20 cellular contexts compared by ENCODE assay signal in genomic region chr10:13977861-13978843, GRCh38.
DNase-seq lines count a peak whose midpoint lies in the region; ATAC-seq and TF ChIP-seq lines count a peak whose summit lies in the region.
"Had no signal": no experiment of that assay in that cellular context is flagged by ENCODE, and none has a peak within 500 bp of the region (broad histone marks: within the 10 kb centered on the region; RNA-seq: fewer than 3 reads in every experiment).

No MANE protein-coding gene starts in this region.

- intact Hi-C loops in esophagus muscularis mucosa (cut with DNase I): no loop called here
- intact Hi-C loops in activated CD4-positive, alpha-beta T cell treated with anti-CD3 and anti-CD28 coated beads, Interleukin-2, amount 10 ng/mL, durations not matched to agents 24 days and 14 days (cut with micrococcal nuclease): no loop called here

- H3K4me1 Mint-ChIP-seq in activated CD4-positive, alpha-beta T cell treated with anti-CD3 and anti-CD28 coated beads, Interleukin-2, amount 10 ng/mL, durations not matched to agents 24 days and 14 days: no peaks in the 10 kb centered on the region
- H3K4me1 Mint-ChIP-seq: activated naive CD8-positive, alpha-beta T cell treated with anti-CD3 and anti-CD28 coated beads, Interleukin-2, amount 10 ng/mL, durations not matched to agents 7 days and 5 days; stimulated activated memory B cell treated with anti-CD40 and anti-IgM and Interleukin-4, amounts not matched to agents 10 μg/mL and 1 μg/mL and 100 μg/mL, for 72 hours; T-cell had no signal

- H3K27ac Mint-ChIP-seq in activated CD4-positive, alpha-beta T cell treated with anti-CD3 and anti-CD28 coated beads, Interleukin-2, amount 10 ng/mL, durations not matched to agents 24 days and 14 days: no peak overlapping the region
- H3K27ac Mint-ChIP-seq: activated naive CD8-positive, alpha-beta T cell treated with anti-CD3 and anti-CD28 coated beads, Interleukin-2, amount 10 ng/mL, durations not matched to agents 7 days and 5 days; CD4-positive, alpha-beta memory T cell; stimulated activated memory B cell treated with anti-CD40 and anti-IgM and Interleukin-4, amounts not matched to agents 10 μg/mL and 1 μg/mL and 100 μg/mL, for 72 hours; T-cell had no signal

- no peaks in the 10 kb centered on the region for H3K9me3 ChIP-seq in esophagus muscularis mucosa
- H3K9me3 ChIP-seq: prostate gland had no signal

- H3K4me3 ChIP-seq in esophagus muscularis mucosa (no peak overlapping the region), skeletal muscle cell (ENCODE audit: low read depth, low read length) (no peak overlapping the region)
- H3K4me3 ChIP-seq: prostate gland had no signal

- no peaks in the 10 kb centered on the region for H3K36me3 Mint-ChIP-seq in activated CD4-positive, alpha-beta T cell treated with anti-CD3 and anti-CD28 coated beads, Interleukin-2, amount 10 ng/mL, durations not matched to agents 24 days and 14 days (ENCODE audit: low read depth)
- H3K36me3 Mint-ChIP-seq: activated naive CD8-positive, alpha-beta T cell treated with anti-CD3 and anti-CD28 coated beads, Interleukin-2, amount 10 ng/mL, durations not matched to agents 7 days and 5 days; CD4-positive, alpha-beta memory T cell; stimulated activated memory B cell treated with anti-CD40 and anti-IgM and Interleukin-4, amounts not matched to agents 10 μg/mL and 1 μg/mL and 100 μg/mL, for 72 hours; T-cell had no signal

- TF ChIP-seq EP300 in esophagus muscularis mucosa (IDR thresholded peaks at IDR 0.05): no peak

- H3K27me3 ChIP-seq in esophagus muscularis mucosa: no peaks in the 10 kb centered on the region

- WGBS in esophagus muscularis mucosa: 58% methylated on average over 6 of the region's 6 CpGs

- no peak for ATAC-seq in HG02884 (IDR thresholded peaks at IDR 0.05; ENCODE audit: unreplicated experiment)
- ATAC-seq in HG03095 (IDR thresholded peaks at IDR 0.05; ENCODE audit: unreplicated experiment): no peak
- ATAC-seq: stimulated activated memory B cell treated with anti-CD40 and anti-IgM and Interleukin-4, amounts not matched to agents 10 μg/mL and 1 μg/mL and 100 μg/mL, for 72 hours; T-cell had no signal

- H3K27ac ChIP-seq in esophagus muscularis mucosa (replicated peaks in 1 of 4): peak overlapping the region; percentile 19 to 65 (median 59)
- H3K27ac ChIP-seq: prostate gland had no signal

- TF ChIP-seq POLR2A in esophagus muscularis mucosa (IDR thresholded peaks at IDR 0.05; ENCODE audit: low read depth): no peak
- no peak for TF ChIP-seq POLR2A in erythroblast (IDR thresholded peaks at IDR 0.05; ENCODE audit: low read length)

- H3K4me1 ChIP-seq in esophagus muscularis mucosa: peaks cover 0 to 24% (median 12%) of the 10 kb centered on the region in 4 donors
- H3K4me1 ChIP-seq: prostate gland had no signal

- no peaks in the 10 kb centered on the region for H3K36me3 ChIP-seq in esophagus muscularis mucosa
- H3K36me3 ChIP-seq: prostate gland had no signal

- H3K4me3 Mint-ChIP-seq in activated CD4-positive, alpha-beta T cell treated with anti-CD3 and anti-CD28 coated beads, Interleukin-2, amount 10 ng/mL, durations not matched to agents 24 days and 14 days: no peak overlapping the region
- H3K4me3 Mint-ChIP-seq: activated naive CD8-positive, alpha-beta T cell treated with anti-CD3 and anti-CD28 coated beads, Interleukin-2, amount 10 ng/mL, durations not matched to agents 7 days and 5 days; CD4-positive, alpha-beta memory T cell; stimulated activated memory B cell treated with anti-CD40 and anti-IgM and Interleukin-4, amounts not matched to agents 10 μg/mL and 1 μg/mL and 100 μg/mL, for 72 hours; T-cell had no signal

- TF ChIP-seq CTCF in esophagus muscularis mucosa (IDR thresholded peaks at IDR 0.05): no peak

- peaks cover 3% of the 10 kb centered on the region for H3K27me3 Mint-ChIP-seq in activated CD4-positive, alpha-beta T cell treated with anti-CD3 and anti-CD28 coated beads, Interleukin-2, amount 10 ng/mL, durations not matched to agents 24 days and 14 days
- H3K27me3 Mint-ChIP-seq: activated naive CD8-positive, alpha-beta T cell treated with anti-CD3 and anti-CD28 coated beads, Interleukin-2, amount 10 ng/mL, durations not matched to agents 7 days and 5 days; CD4-positive, alpha-beta memory T cell; T-cell had no signal

- DNase-seq in EH (ENCODE audit: low read depth): peak; percentile 98
- DNase-seq in RKO (ENCODE audit: low spot score): peak; percentile 58
- DNase-seq in esophagus muscularis mucosa (ENCODE audit: extremely low spot score): no peak
- DNase-seq in skeletal muscle cell (ENCODE audit: low read depth): peak; percentile 89
- no peak for DNase-seq in erythroblast (lab: John Stamatoyannopoulos, UW)
- no peak for DNase-seq in activated CD4-positive, alpha-beta T cell treated with anti-CD3 and anti-CD28 coated beads, Interleukin-2, amount 10 ng/mL, durations not matched to agents 24 days and 14 days
- DNase-seq: activated CD4-positive, CD25-positive, alpha-beta regulatory T cell treated with anti-CD3 and anti-CD28 coated beads, Interleukin-2, amount 50 U/mL, for 72 hours; activated naive CD8-positive, alpha-beta T cell treated with anti-CD3 and anti-CD28 coated beads, Interleukin-2, amount 10 ng/mL, durations not matched to agents 7 days and 5 days; activated T-cell treated with anti-CD3 and anti-CD28 coated beads for 4 hours; CD4-positive, alpha-beta memory T cell; glutamatergic neuron; kidney glomerular epithelial cell; NCI-H510A; OCI-M1; stimulated activated CD4-positive, alpha-beta T cell treated with anti-CD3 and anti-CD28 coated beads, Interleukin-4, amount 100 ng/mL, for 24 hours; T-cell had no signal

- H3K9me3 Mint-ChIP-seq in activated CD4-positive, alpha-beta T cell treated with anti-CD3 and anti-CD28 coated beads, Interleukin-2, amount 10 ng/mL, durations not matched to agents 24 days and 14 days: no peaks in the 10 kb centered on the region
- H3K9me3 Mint-ChIP-seq: activated naive CD8-positive, alpha-beta T cell treated with anti-CD3 and anti-CD28 coated beads, Interleukin-2, amount 10 ng/mL, durations not matched to agents 7 days and 5 days; CD4-positive, alpha-beta memory T cell; stimulated activated memory B cell treated with anti-CD40 and anti-IgM and Interleukin-4, amounts not matched to agents 10 μg/mL and 1 μg/mL and 100 μg/mL, for 72 hours; T-cell had no signal

Comparison
In these comparisons a context has a peak if more than half of its experiments do, and no peak if none do; other contexts are left out.
1. DNase-seq: peak in EH (single experiment), RKO (single experiment) and skeletal muscle cell (single experiment); none in esophagus muscularis mucosa (single experiment), erythroblast (0 of 2) and activated CD4-positive, alpha-beta T cell treated with anti-CD3 and anti-CD28 coated beads, Interleukin-2, amount 10 ng/mL, durations not matched to agents 24 days and 14 days (single experiment).